ENCODE assay signal across 1 cellular context in the genomic region with DNA sequence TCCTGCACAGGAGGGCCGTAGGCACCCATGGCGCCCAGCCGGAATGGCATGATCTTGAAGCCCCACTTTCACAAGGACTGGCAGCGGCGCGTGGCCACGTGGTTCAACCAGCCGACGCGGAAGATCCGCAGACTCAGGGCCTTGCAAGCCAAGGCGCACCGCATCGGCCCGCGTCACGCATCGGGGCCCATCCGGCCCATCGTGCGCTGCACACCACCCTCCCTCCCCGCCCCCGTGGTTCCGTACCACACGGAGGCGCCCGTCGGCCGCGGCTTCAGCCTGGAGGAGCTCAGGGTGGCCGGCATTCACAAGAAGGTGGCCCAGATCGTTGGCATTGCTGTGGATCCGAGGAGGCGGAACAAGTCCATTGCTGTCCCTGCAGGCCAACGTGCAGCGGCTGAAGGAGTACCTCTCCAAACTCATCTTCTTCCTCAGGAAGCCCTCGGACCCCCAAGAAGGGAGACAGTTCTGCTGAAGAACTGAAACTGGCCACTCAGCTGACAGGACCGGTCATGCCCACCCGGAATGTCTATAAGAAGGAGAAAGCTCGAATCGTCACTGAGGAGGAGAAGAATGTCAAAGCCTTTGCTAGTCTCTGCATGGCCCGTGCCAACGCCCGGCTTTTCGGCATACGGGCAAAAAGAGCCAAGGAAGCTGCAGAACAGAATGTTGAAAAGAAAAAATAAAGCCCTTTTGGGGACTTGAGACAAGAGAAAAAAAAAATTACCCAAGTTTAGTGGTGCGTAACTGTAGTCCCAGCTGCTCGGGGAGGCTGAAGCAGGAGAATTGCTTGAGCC.
TF ChIP-seq lines count a peak whose summit lies in the region.

No MANE protein-coding gene starts in this region.

TF ChIP-seq in GM12878, 131 proteins besides CTCF, POLR2A, EP300 and RAD21:
- no peak for TF ChIP-seq SRF (IDR thresholded peaks at IDR 0.05; ENCODE audit: low read depth in 2 of 2, low read length in 2 of 2)
- TF ChIP-seq, protein P1, sequence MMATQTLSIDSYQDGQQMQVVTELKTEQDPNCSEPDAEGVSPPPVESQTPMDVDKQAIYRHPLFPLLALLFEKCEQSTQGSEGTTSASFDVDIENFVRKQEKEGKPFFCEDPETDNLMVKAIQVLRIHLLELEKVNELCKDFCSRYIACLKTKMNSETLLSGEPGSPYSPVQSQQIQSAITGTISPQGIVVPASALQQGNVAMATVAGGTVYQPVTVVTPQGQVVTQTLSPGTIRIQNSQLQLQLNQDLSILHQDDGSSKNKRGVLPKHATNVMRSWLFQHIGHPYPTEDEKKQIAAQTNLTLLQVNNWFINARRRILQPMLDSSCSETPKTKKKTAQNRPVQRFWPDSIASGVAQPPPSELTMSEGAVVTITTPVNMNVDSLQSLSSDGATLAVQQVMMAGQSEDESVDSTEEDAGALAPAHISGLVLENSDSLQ (IDR thresholded peaks at IDR 0.05), result no peak
- no peak for TF ChIP-seq POLR2AphosphoS5 (IDR thresholded peaks at IDR 0.05; ENCODE audit: low read length)
- peak; percentile 34 to 69; a peak in 2 of 4 replicates for TF ChIP-seq BHLHE40 (IDR thresholded peaks at IDR 0.05; ENCODE audit: borderline replicate concordance in 1 of 2, low read depth in 2 of 2, low read length in 1 of 2)
- TF ChIP-seq, protein P2, sequence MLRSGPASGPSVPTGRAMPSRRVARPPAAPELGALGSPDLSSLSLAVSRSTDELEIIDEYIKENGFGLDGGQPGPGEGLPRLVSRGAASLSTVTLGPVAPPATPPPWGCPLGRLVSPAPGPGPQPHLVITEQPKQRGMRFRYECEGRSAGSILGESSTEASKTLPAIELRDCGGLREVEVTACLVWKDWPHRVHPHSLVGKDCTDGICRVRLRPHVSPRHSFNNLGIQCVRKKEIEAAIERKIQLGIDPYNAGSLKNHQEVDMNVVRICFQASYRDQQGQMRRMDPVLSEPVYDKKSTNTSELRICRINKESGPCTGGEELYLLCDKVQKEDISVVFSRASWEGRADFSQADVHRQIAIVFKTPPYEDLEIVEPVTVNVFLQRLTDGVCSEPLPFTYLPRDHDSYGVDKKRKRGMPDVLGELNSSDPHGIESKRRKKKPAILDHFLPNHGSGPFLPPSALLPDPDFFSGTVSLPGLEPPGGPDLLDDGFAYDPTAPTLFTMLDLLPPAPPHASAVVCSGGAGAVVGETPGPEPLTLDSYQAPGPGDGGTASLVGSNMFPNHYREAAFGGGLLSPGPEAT (IDR thresholded peaks at IDR 0.05; ENCODE audit: low read depth), result no peak
- TF ChIP-seq, protein P3, sequence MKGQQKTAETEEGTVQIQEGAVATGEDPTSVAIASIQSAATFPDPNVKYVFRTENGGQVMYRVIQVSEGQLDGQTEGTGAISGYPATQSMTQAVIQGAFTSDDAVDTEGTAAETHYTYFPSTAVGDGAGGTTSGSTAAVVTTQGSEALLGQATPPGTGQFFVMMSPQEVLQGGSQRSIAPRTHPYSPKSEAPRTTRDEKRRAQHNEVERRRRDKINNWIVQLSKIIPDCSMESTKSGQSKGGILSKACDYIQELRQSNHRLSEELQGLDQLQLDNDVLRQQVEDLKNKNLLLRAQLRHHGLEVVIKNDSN (IDR thresholded peaks at IDR 0.05; ENCODE audit: borderline replicate concordance, extremely low read length, insufficient read depth, low read depth, low read length), result peak; percentile 53
- TF ChIP-seq HDGF (IDR thresholded peaks at IDR 0.05), result no peak
- TF ChIP-seq MEF2A (IDR thresholded peaks at IDR 0.05; ENCODE audit: insufficient read depth, low read depth, low read length), result no peak
- TF ChIP-seq, protein P4, sequence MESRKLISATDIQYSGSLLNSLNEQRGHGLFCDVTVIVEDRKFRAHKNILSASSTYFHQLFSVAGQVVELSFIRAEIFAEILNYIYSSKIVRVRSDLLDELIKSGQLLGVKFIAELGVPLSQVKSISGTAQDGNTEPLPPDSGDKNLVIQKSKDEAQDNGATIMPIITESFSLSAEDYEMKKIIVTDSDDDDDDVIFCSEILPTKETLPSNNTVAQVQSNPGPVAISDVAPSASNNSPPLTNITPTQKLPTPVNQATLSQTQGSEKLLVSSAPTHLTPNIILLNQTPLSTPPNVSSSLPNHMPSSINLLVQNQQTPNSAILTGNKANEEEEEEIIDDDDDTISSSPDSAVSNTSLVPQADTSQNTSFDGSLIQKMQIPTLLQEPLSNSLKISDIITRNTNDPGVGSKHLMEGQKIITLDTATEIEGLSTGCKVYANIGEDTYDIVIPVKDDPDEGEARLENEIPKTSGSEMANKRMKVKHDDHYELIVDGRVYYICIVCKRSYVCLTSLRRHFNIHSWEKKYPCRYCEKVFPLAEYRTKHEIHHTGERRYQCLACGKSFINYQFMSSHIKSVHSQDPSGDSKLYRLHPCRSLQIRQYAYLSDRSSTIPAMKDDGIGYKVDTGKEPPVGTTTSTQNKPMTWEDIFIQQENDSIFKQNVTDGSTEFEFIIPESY (IDR thresholded peaks at IDR 0.05), result no peak
- TF ChIP-seq ZNF622 (IDR thresholded peaks at IDR 0.05), result no peak
- TF ChIP-seq PAX5 (IDR thresholded peaks at IDR 0.05; ENCODE audit: borderline replicate concordance, low read depth, low read length), result peak; percentile 97
- no peak for TF ChIP-seq ASH2L (IDR thresholded peaks at IDR 0.05; ENCODE audit: borderline replicate concordance, low read depth)
- TF ChIP-seq, protein P5, sequence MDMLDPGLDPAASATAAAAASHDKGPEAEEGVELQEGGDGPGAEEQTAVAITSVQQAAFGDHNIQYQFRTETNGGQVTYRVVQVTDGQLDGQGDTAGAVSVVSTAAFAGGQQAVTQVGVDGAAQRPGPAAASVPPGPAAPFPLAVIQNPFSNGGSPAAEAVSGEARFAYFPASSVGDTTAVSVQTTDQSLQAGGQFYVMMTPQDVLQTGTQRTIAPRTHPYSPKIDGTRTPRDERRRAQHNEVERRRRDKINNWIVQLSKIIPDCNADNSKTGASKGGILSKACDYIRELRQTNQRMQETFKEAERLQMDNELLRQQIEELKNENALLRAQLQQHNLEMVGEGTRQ (IDR thresholded peaks at IDR 0.05; ENCODE audit: borderline replicate concordance, low read depth, low read length), result no peak
- peak; percentile 51 for TF ChIP-seq SMC3 (IDR thresholded peaks at IDR 0.05; ENCODE audit: borderline replicate concordance, low read length)
- TF ChIP-seq CEBPB (IDR thresholded peaks at IDR 0.05; ENCODE audit: borderline replicate concordance in 1 of 2, low read depth in 2 of 2, low read length in 2 of 2), result no peak
- TF ChIP-seq EGR1 (IDR thresholded peaks at IDR 0.05; ENCODE audit: borderline replicate concordance in 1 of 2, low read depth in 2 of 2, low read length in 2 of 2), result no peak
